8 cellular contexts compared by ENCODE assay signal in the genomic region with DNA sequence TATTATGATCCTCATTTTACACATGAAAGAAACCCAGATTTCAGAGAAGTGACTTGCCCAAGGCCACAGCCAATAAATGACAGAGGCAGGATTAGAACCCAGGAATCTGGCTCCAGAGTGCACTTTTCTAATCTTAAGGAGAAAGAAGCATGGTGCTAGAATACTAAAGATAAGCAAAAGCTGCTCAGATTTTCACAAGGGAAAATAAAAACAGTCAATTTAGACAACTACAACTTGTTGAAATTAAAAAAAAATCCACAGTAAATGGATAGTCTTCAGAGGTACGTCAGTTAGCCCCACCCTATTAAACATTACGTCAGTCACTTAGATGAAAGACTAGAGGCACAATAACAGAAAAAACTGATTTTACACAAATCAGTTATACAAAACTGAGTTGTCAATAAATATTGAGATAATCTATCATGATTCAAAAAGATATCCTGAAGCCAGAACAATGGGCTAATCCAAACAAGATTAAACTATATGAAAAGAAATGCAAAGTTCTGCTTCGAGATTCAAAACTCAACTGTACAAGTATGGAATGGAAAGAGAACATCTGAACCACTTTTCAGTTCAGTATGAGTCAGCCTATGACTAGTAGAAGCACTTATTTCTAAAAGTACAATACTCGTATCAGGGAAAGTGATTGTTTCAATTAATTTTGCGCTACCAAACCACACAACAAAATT. TPM values are rescaled to one million over a fixed set of nuclear protein-coding genes. Genes with fewer than 3 reads are reported as not detected.
DNase-seq lines count a peak whose midpoint lies in the region; ATAC-seq, FAIRE-seq and TF ChIP-seq lines count a peak whose summit lies in the region.

No MANE protein-coding gene starts in this region.

- CTCF ChIA-PET in activated CD4-positive, alpha-beta T cell treated with anti-CD3 and anti-CD28 coated beads, Interleukin-2, amount 10 ng/mL, durations not matched to agents 7 days and 5 days (lab: Charles Lee), result interaction anchor here (0.6 to 1.3 kb wide), 2 partner anchors 10 to 211 kb away, joined by 3 to 4 read pairs; no protein-coding TSS in a partner anchor

- H3K27ac Mint-ChIP-seq in activated CD4-positive, alpha-beta T cell treated with anti-CD3 and anti-CD28 coated beads, Interleukin-2, amount 10 ng/mL, durations not matched to agents 7 days and 5 days, result peak overlapping the region; percentile 76
- peak overlapping the region; percentile 69 for H3K27ac Mint-ChIP-seq in activated T-helper 17 cell treated with anti-CD3 and anti-CD28 coated beads, Interleukin-2, amount 50 U/mL, for 72 hours

- no peak for TF ChIP-seq POLR2A in uterus (IDR thresholded peaks at IDR 0.05)

- intact Hi-C loops in uterus (cut with DNase I; ENCODE audit: low total_unique reads), result no loop called here

- peaks cover 35% of the 10 kb centered on the region for H3K36me3 Mint-ChIP-seq in activated CD4-positive, alpha-beta T cell treated with anti-CD3 and anti-CD28 coated beads, Interleukin-2, amount 10 ng/mL, durations not matched to agents 7 days and 5 days (ENCODE audit: low read depth)
- H3K36me3 Mint-ChIP-seq in activated T-helper 17 cell treated with anti-CD3 and anti-CD28 coated beads, Interleukin-2, amount 50 U/mL, for 72 hours (ENCODE audit: low read depth), result peaks cover 18% of the 10 kb centered on the region

- H3K4me1 ChIP-seq in uterus, result peaks cover 0 to 5% of the 10 kb centered on the region in 2 donors

- no peaks in the 10 kb centered on the region for H3K27me3 ChIP-seq in uterus

- no peak for DNase-seq in activated CD4-positive, alpha-beta T cell treated with anti-CD3 and anti-CD28 coated beads, Interleukin-2, amount 10 ng/mL, durations not matched to agents 7 days and 5 days
- DNase-seq in activated CD4-positive, alpha-beta T cell treated with anti-CD3 and anti-CD28 coated beads for 48 hours, result no peak
- DNase-seq in uterus, result no peak
- DNase-seq in activated effector memory CD4-positive, alpha-beta T cell treated with Interleukin-2 at 50 U/mL for 16 hours, result no peak
- no peak for DNase-seq in activated CD4-positive, alpha-beta T cell treated with anti-CD3 and anti-CD28 coated beads, Interleukin-2, amount 50 U/mL, for 48 hours

- H3K36me3 ChIP-seq in uterus, result no peaks in the 10 kb centered on the region

- ATAC-seq in HG03108 (IDR thresholded peaks at IDR 0.05; ENCODE audit: unreplicated experiment), result peak; percentile 67
- ATAC-seq in activated T-helper 17 cell treated with anti-CD3 and anti-CD28 coated beads, Interleukin-2, amount 50 U/mL, for 72 hours (replicated peaks), result peak; percentile 82

- peak overlapping the region; percentile 78 to 87 for H3K27ac ChIP-seq in uterus

- no peaks in the 10 kb centered on the region for H3K9me3 Mint-ChIP-seq in activated CD4-positive, alpha-beta T cell treated with anti-CD3 and anti-CD28 coated beads, Interleukin-2, amount 10 ng/mL, durations not matched to agents 7 days and 5 days
- no peaks in the 10 kb centered on the region for H3K9me3 Mint-ChIP-seq in activated T-helper 17 cell treated with anti-CD3 and anti-CD28 coated beads, Interleukin-2, amount 50 U/mL, for 72 hours

- peak overlapping the region; percentile 35 for H3K4me3 Mint-ChIP-seq in activated CD4-positive, alpha-beta T cell treated with anti-CD3 and anti-CD28 coated beads, Interleukin-2, amount 10 ng/mL, durations not matched to agents 7 days and 5 days
- peak overlapping the region; percentile 65 for H3K4me3 Mint-ChIP-seq in activated T-helper 17 cell treated with anti-CD3 and anti-CD28 coated beads, Interleukin-2, amount 50 U/mL, for 72 hours

- no peak overlapping the region for H3K4me3 ChIP-seq in uterus

- no peak for TF ChIP-seq CTCF in uterus (IDR thresholded peaks at IDR 0.05)

- POLR2A ChIA-PET in activated CD4-positive, alpha-beta T cell treated with anti-CD3 and anti-CD28 coated beads, Interleukin-2, amount 10 ng/mL, durations not matched to agents 7 days and 5 days (lab: Charles Lee), result interaction anchor here (0.7 kb wide), 1 partner anchor 154 kb away, joined by 3 read pairs; no protein-coding TSS in a partner anchor

- FAIRE-seq in islet of Langerhans (lab: Jason Lieb, UNC), result peak; percentile 55

- no peaks in the 10 kb centered on the region for H3K27me3 Mint-ChIP-seq in activated CD4-positive, alpha-beta T cell treated with anti-CD3 and anti-CD28 coated beads, Interleukin-2, amount 10 ng/mL, durations not matched to agents 7 days and 5 days
- no peaks in the 10 kb centered on the region for H3K27me3 Mint-ChIP-seq in activated T-helper 17 cell treated with anti-CD3 and anti-CD28 coated beads, Interleukin-2, amount 50 U/mL, for 72 hours

- H3K4me1 Mint-ChIP-seq in activated CD4-positive, alpha-beta T cell treated with anti-CD3 and anti-CD28 coated beads, Interleukin-2, amount 10 ng/mL, durations not matched to agents 7 days and 5 days, result peaks cover 64% of the 10 kb centered on the region
- peaks cover 46% of the 10 kb centered on the region for H3K4me1 Mint-ChIP-seq in activated T-helper 17 cell treated with anti-CD3 and anti-CD28 coated beads, Interleukin-2, amount 50 U/mL, for 72 hours

- H3K9me3 ChIP-seq in uterus, result no peaks in the 10 kb centered on the region

RNA-seq across cellular contexts. Expression of a gene that starts 9.3 kb away (rescaled TPM):
- total RNA-seq in activated CD4-positive, alpha-beta T cell treated with anti-CD3 and anti-CD28 coated beads, Interleukin-2, amount 10 ng/mL, durations not matched to agents 7 days and 5 days, result 10 to 100 TPM; 30.6 to 34.7 TPM
- 10 to 100 TPM; 19.3 to 22.3 TPM for total RNA-seq in activated T-helper 17 cell treated with anti-CD3 and anti-CD28 coated beads, Interleukin-2, amount 50 U/mL, for 72 hours
- 10 to 100 TPM; 59.7 to 80.0 (median 76.0) TPM for total RNA-seq in uterus

RNA-seq across cellular contexts. Expression of a gene that starts 56.6 kb away (rescaled TPM):
- not detected for total RNA-seq in activated CD4-positive, alpha-beta T cell treated with anti-CD3 and anti-CD28 coated beads, Interleukin-2, amount 10 ng/mL, durations not matched to agents 7 days and 5 days
- not detected for total RNA-seq in activated T-helper 17 cell treated with anti-CD3 and anti-CD28 coated beads, Interleukin-2, amount 50 U/mL, for 72 hours
- total RNA-seq in uterus, result 10 to 100 TPM in 2 of 4 donors, 1 to 10 TPM in 1, under 1 TPM in 1; under 0.01 to 10.9 (median 10.1) TPM
